In the genomic region with DNA sequence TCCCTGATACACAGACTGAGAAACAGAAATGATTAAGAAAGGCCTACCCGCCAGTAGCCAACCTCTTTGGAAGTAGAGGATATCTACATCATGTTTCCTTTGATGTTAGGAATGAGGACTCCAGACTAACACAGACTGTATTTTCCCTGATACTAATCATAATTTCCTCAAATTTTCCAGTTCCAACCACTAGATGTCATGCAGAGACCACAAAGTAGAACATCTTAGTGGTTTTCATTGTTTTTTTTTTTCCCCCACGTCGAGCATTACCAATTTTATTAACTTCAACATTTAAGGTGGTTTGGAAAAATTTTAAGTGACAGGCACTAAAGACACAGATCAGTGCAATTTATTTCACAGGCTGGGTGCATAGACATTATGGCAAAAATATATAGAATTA, we compare ENCODE assay signal across 8 cellular contexts.
A peak's percentile ranks its signal among the peaks of the same experiment; 100 is the strongest.
DNase-seq lines count a peak whose midpoint lies in the region; ATAC-seq and TF ChIP-seq lines count a peak whose summit lies in the region.
"Not testable (repeated sequence)": the region's sequence is repeated elsewhere in the genome, so short reads cannot be mapped to it uniquely, and the experiment has no call there.

No MANE protein-coding gene starts in this region.

- not testable (repeated sequence) for H3F3A ChIP-seq in OCI-LY1 (ENCODE audit: insufficient read depth, low read length)

- DNase-seq in DMS79 treated with DMSO at 0.1 percent for 48 hours (lab: John Stamatoyannopoulos, UW): peak; percentile 3
- DNase-seq in activated CD8-positive, alpha-beta T cell treated with anti-CD3 and anti-CD28 coated beads for 36 hours; dorsolateral prefrontal cortex; heart right ventricle; upper lobe of right lung: not testable (repeated sequence)

- not testable (repeated sequence) for H3K9me3 ChIP-seq in OCI-LY1 (ENCODE audit: low read length); heart right ventricle; upper lobe of right lung

- not testable (repeated sequence) for H3K9me2 ChIP-seq in OCI-LY1 (ENCODE audit: low read depth, low read length)

- H3K36me3 ChIP-seq in OCI-LY1 (ENCODE audit: insufficient read depth, low read length); heart right ventricle; upper lobe of right lung: not testable (repeated sequence)

- not testable (repeated sequence) for H3K79me2 ChIP-seq in OCI-LY1 (ENCODE audit: insufficient read depth, low read length)

- not testable (repeated sequence) for H3K27me3 ChIP-seq in OCI-LY1 (ENCODE audit: insufficient read depth, low read length); dorsolateral prefrontal cortex; heart right ventricle; upper lobe of right lung

- not testable (repeated sequence) for TF ChIP-seq EP300 in Ishikawa (IDR thresholded peaks at IDR 0.05; ENCODE audit: borderline replicate concordance)

- ATAC-seq in activated CD8-positive, alpha-beta T cell treated with anti-CD3 and anti-CD28 coated beads for 36 hours; heart right ventricle; upper lobe of right lung: not testable (repeated sequence)

- H3K4me3 ChIP-seq in OCI-LY1 (ENCODE audit: low read depth, low read length, poor library complexity, severe bottlenecking); dorsolateral prefrontal cortex; heart right ventricle; upper lobe of right lung: not testable (repeated sequence)

- H3K4me1 Mint-ChIP-seq in activated CD8-positive, alpha-beta T cell treated with anti-CD3 and anti-CD28 coated beads for 36 hours (ENCODE audit: low read depth); nephron: not testable (repeated sequence)

- intact Hi-C loops in activated CD8-positive, alpha-beta T cell treated with anti-CD3 and anti-CD28 coated beads for 36 hours (cut with micrococcal nuclease); dorsolateral prefrontal cortex (cut with DNase I); heart right ventricle (cut with DNase I); upper lobe of right lung (cut with DNase I): not testable (repeated sequence)

- 3 to 16% methylated on average over 3 of the region's 3 CpGs for WGBS in heart right ventricle, 2 donors

- H3K9me3 Mint-ChIP-seq in activated CD8-positive, alpha-beta T cell treated with anti-CD3 and anti-CD28 coated beads for 36 hours; nephron: not testable (repeated sequence)

- not testable (repeated sequence) for H3K27ac ChIP-seq in OCI-LY1 (ENCODE audit: low read depth, low read length, poor library complexity, severe bottlenecking); dorsolateral prefrontal cortex; heart right ventricle; upper lobe of right lung

- not testable (repeated sequence) for H3K4me2 ChIP-seq in OCI-LY1 (ENCODE audit: low read length)

- not testable (repeated sequence) for H2AFZ ChIP-seq in OCI-LY1 (ENCODE audit: low read length)

- TF ChIP-seq CTCF in OCI-LY1 (IDR thresholded peaks at IDR 0.05; ENCODE audit: low read length) (peak; percentile 34; the same call in 1 of the 2 replicates), dorsolateral prefrontal cortex (IDR thresholded peaks at IDR 0.05 in 54 of 56, conservative IDR thresholded peaks at IDR 0.05 in 2 of 56; ENCODE audit: low read depth in 1 of 56, partially characterized antibody in 56 of 56) (peak in 54 of 56 donors; percentile 30 to 78 (median 60)), heart right ventricle (IDR thresholded peaks at IDR 0.05) (peak in 8 of 9 donors; percentile 9 to 53 (median 34)), nephron (IDR thresholded peaks at IDR 0.05; ENCODE audit: unreplicated experiment in 3 of 3) (peak; percentile 44 to 58 (median 47)), upper lobe of right lung (IDR thresholded peaks at IDR 0.05) (peak; percentile 38)
- peak; percentile 35 for TF ChIP-seq CTCF in activated CD8-positive, alpha-beta T cell treated with anti-CD3 and anti-CD28 coated beads for 36 hours (IDR thresholded peaks at IDR 0.05)

- not testable (repeated sequence) for H3K27me3 Mint-ChIP-seq in activated CD8-positive, alpha-beta T cell treated with anti-CD3 and anti-CD28 coated beads for 36 hours; nephron (ENCODE audit: low read depth)

- H3K36me3 Mint-ChIP-seq in activated CD8-positive, alpha-beta T cell treated with anti-CD3 and anti-CD28 coated beads for 36 hours (ENCODE audit: low read depth); nephron (ENCODE audit: low read depth): not testable (repeated sequence)

- H3K27ac Mint-ChIP-seq in activated CD8-positive, alpha-beta T cell treated with anti-CD3 and anti-CD28 coated beads for 36 hours; nephron: not testable (repeated sequence)

- TF ChIP-seq RAD21 in Ishikawa (IDR thresholded peaks at IDR 0.05; ENCODE audit: low read depth): peak; percentile 53

- CTCF ChIA-PET in activated CD8-positive, alpha-beta T cell treated with anti-CD3 and anti-CD28 coated beads for 36 hours (lab: Charles Lee): not testable (repeated sequence)

- not testable (repeated sequence) for H3K4me1 ChIP-seq in OCI-LY1 (ENCODE audit: insufficient read depth, low read length, severe bottlenecking); heart right ventricle; upper lobe of right lung

- H3K4me3 Mint-ChIP-seq in activated CD8-positive, alpha-beta T cell treated with anti-CD3 and anti-CD28 coated beads for 36 hours; nephron: not testable (repeated sequence)

- H3K9ac ChIP-seq in OCI-LY1 (ENCODE audit: low read length): not testable (repeated sequence)

- POLR2A ChIA-PET in activated CD8-positive, alpha-beta T cell treated with anti-CD3 and anti-CD28 coated beads for 36 hours (lab: Charles Lee): not testable (repeated sequence)

- H4K20me1 ChIP-seq in OCI-LY1 (ENCODE audit: insufficient read depth, low read length): not testable (repeated sequence)
